8 cellular contexts compared by ENCODE assay signal in genomic region chr6:148464319-148465010, GRCh38.
A peak's percentile ranks its signal among the peaks of the same experiment; 100 is the strongest.
DNase-seq lines count a peak whose midpoint lies in the region; ATAC-seq, FAIRE-seq and TF ChIP-seq lines count a peak whose summit lies in the region.

No MANE protein-coding gene starts in this region.

- intact Hi-C loops in CD4-positive, alpha-beta memory T cell (cut with micrococcal nuclease) = loop anchor here (1.0 kb wide), 1 partner anchor 1607 kb away; no protein-coding TSS in a partner anchor
- intact Hi-C loops in esophagus squamous epithelium (cut with DNase I) = loop anchor here (5.0 to 10.0 kb wide), 2 partner anchors 180 to 282 kb away; no protein-coding TSS in a partner anchor

- no peaks in the 10 kb centered on the region for H3K27me3 ChIP-seq in CD4-positive, alpha-beta memory T cell (ENCODE audit: insufficient read depth, low read length)
- H3K27me3 ChIP-seq in esophagus squamous epithelium (no peaks in the 10 kb centered on the region), suprapubic skin (no peaks in the 10 kb centered on the region)

- no peaks in the 10 kb centered on the region for H3K9me3 Mint-ChIP-seq in CD4-positive, alpha-beta memory T cell
- H3K9me3 Mint-ChIP-seq in nephron = no peaks in the 10 kb centered on the region

- no peaks in the 10 kb centered on the region for H3K9me3 ChIP-seq in CD4-positive, alpha-beta memory T cell (ENCODE audit: control insufficient read depth in 1 of 2, low read length in 2 of 2)
- H3K9me3 ChIP-seq in esophagus squamous epithelium (no peaks in the 10 kb centered on the region), suprapubic skin (no peaks in the 10 kb centered on the region)

- H3K36me3 Mint-ChIP-seq in CD4-positive, alpha-beta memory T cell = no peaks in the 10 kb centered on the region
- no peaks in the 10 kb centered on the region for H3K36me3 Mint-ChIP-seq in nephron (ENCODE audit: low read depth)

- peak in 4 of 5 donors; percentile 39 to 48 (median 43) for DNase-seq in CD4-positive, alpha-beta memory T cell
- DNase-seq in GM19239 (ENCODE audit: insufficient read length, low spot score) = peak; percentile 29
- DNase-seq in NCI-H82 treated with DMSO at 0.1 percent for 48 hours (lab: John Stamatoyannopoulos, UW; ENCODE audit: unreplicated experiment) = peak; percentile 48
- peak; percentile 74 for DNase-seq in activated CD8-positive, alpha-beta memory T cell treated with anti-CD3 and anti-CD28 coated beads, Interleukin-2, amount 50 U/mL, for 48 hours
- no peak for DNase-seq in esophagus squamous epithelium (lab: John Stamatoyannopoulos, UW)
- DNase-seq in suprapubic skin (ENCODE audit: low spot score in 2 of 2) = peak in 1 of 2 donors; percentile 78

- H3K36me3 ChIP-seq in CD4-positive, alpha-beta memory T cell (ENCODE audit: insufficient read depth, low read length) = no peaks in the 10 kb centered on the region
- H3K36me3 ChIP-seq in esophagus squamous epithelium (peaks cover 0 to 33% (median 0%) of the 10 kb centered on the region in 3 donors), suprapubic skin (no peaks in the 10 kb centered on the region)

- POLR2A ChIA-PET in CD4-positive, alpha-beta memory T cell (lab: Charles Lee; ENCODE audit: partially characterized antibody) = no interaction called here

- peak; percentile 82 for ATAC-seq in HG03521 (IDR thresholded peaks at IDR 0.05; ENCODE audit: unreplicated experiment)

- WGBS in esophagus squamous epithelium, 2 donors = 37 to 45% methylated on average over 5 of the region's 5 CpGs
- WGBS in suprapubic skin = 37% methylated on average over 5 of the region's 5 CpGs

- no peak overlapping the region for H3K27ac ChIP-seq in CD4-positive, alpha-beta memory T cell (ENCODE audit: low read depth, low read length)
- H3K27ac ChIP-seq in esophagus squamous epithelium (peak overlapping the region in 3 of 4 donors; percentile 19 to 67 (median 41)), suprapubic skin (no peak overlapping the region)

- H3K4me1 ChIP-seq in CD4-positive, alpha-beta memory T cell (ENCODE audit: insufficient read depth, low read length) = no peaks in the 10 kb centered on the region
- H3K4me1 ChIP-seq in esophagus squamous epithelium (peaks cover 4 to 63% (median 15%) of the 10 kb centered on the region in 3 donors), suprapubic skin (peaks cover 17% of the 10 kb centered on the region)

- H3K27ac Mint-ChIP-seq in CD4-positive, alpha-beta memory T cell = no peak overlapping the region
- peak overlapping the region; percentile 30 to 63 (median 53) for H3K27ac Mint-ChIP-seq in nephron

- H3K4me3 Mint-ChIP-seq in CD4-positive, alpha-beta memory T cell = no peak overlapping the region
- H3K4me3 Mint-ChIP-seq in nephron = no peak overlapping the region

- CTCF ChIA-PET in CD4-positive, alpha-beta memory T cell (lab: Charles Lee; ENCODE audit: partially characterized antibody) = interaction anchor here (0.6 to 1.9 kb wide), 4 partner anchors 11 to 288 kb away, joined by 3 to 20 read pairs (median 4); no protein-coding TSS in a partner anchor

- TF ChIP-seq POLR2A in esophagus squamous epithelium (IDR thresholded peaks at IDR 0.05) = no peak
- TF ChIP-seq POLR2A in suprapubic skin (IDR thresholded peaks at IDR 0.05) = no peak

- H3K4me3 ChIP-seq in CD4-positive, alpha-beta memory T cell (ENCODE audit: low read length in 2 of 2) = no peak overlapping the region
- no peak overlapping the region for H3K4me3 ChIP-seq in esophagus squamous epithelium
- no peak overlapping the region for H3K4me3 ChIP-seq in suprapubic skin

- H3K4me1 Mint-ChIP-seq in CD4-positive, alpha-beta memory T cell = peaks cover 1 to 11% (median 5%) of the 10 kb centered on the region in 4 donors
- peaks cover 61% of the 10 kb centered on the region for H3K4me1 Mint-ChIP-seq in nephron

- FAIRE-seq in GM19239 (lab: Jason Lieb, UNC) = peak; percentile 90

- H3K27me3 Mint-ChIP-seq in CD4-positive, alpha-beta memory T cell = peaks cover 7 to 17% of the 10 kb centered on the region in 2 donors
- H3K27me3 Mint-ChIP-seq in nephron (ENCODE audit: low read depth) = no peaks in the 10 kb centered on the region

- TF ChIP-seq EP300 in suprapubic skin (IDR thresholded peaks at IDR 0.05) = no peak

- TF ChIP-seq CTCF in esophagus squamous epithelium (IDR thresholded peaks at IDR 0.05) (peak; percentile 84 to 96 (median 92)), nephron (IDR thresholded peaks at IDR 0.05; ENCODE audit: unreplicated experiment in 3 of 3) (peak; percentile 95 to 98 (median 98)), suprapubic skin (IDR thresholded peaks at IDR 0.05) (peak; percentile 85 to 95)

Comparison
In these comparisons a context has a peak if more than half of its experiments do, and no peak if none do; other contexts are left out.
1. H3K27ac ChIP-seq: peak in esophagus squamous epithelium (3 of 4); none in CD4-positive, alpha-beta memory T cell (single experiment) and suprapubic skin (single experiment).
2. H3K27ac Mint-ChIP-seq: peak in nephron (3 of 3); none in CD4-positive, alpha-beta memory T cell (0 of 7).
3. Peak in every context shown above with its lines, with median percentiles within 50 percentile points of each other: CTCF ChIP-seq.